18 cellular contexts compared by ENCODE assay signal in the genomic region with DNA sequence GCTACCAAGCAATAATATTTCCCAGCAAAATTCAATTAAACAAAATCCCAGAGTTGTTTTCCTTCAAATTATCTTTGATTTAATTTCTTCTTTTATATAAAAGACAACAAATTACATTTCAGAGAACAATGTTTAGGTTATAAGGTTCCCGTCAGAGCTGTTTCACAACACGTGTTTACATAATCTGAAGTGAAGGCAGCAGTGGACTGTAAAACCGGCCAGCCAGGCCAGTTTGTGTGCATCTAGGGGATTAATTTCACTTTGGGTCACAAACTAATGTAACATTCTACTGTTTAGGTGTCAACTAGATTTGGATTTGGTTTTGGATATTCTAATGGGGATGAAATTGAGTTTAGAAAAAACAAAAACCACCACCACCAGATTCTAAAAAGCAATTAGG.
DNase-seq lines count a peak whose midpoint lies in the region; ATAC-seq and TF ChIP-seq lines count a peak whose summit lies in the region.
"Had no signal": no experiment of that assay in that cellular context is flagged by ENCODE, and none has a peak within 500 bp of the region (broad histone marks: within the 10 kb centered on the region; RNA-seq: fewer than 3 reads in every experiment).

No MANE protein-coding gene starts in this region.

- H3K36me3 ChIP-seq in esophagus (ENCODE audit: control insufficient read depth in 2 of 2, insufficient read depth in 2 of 2, low read length in 1 of 2), result no peaks in the 10 kb centered on the region
- no peaks in the 10 kb centered on the region for H3K36me3 ChIP-seq in right lobe of liver

- H3K4me3 ChIP-seq in esophagus (ENCODE audit: low read depth in 1 of 2, low read length in 2 of 2) (no peak overlapping the region), right lobe of liver (no peak overlapping the region)

- TF ChIP-seq POLR2A in right lobe of liver (IDR thresholded peaks at IDR 0.05), result no peak

- H3K9me3 ChIP-seq in esophagus (ENCODE audit: control insufficient read depth in 2 of 2, insufficient read depth in 1 of 2, low read depth in 1 of 2, low read length in 1 of 2), result no peaks in the 10 kb centered on the region
- no peaks in the 10 kb centered on the region for H3K9me3 ChIP-seq in right lobe of liver

- peak; percentile 33 for DNase-seq in H4 (ENCODE audit: low spot score)
- DNase-seq in right lobe of liver, result peak in 1 of 3 donors; percentile 49
- no peak for DNase-seq in sciatic nerve (ENCODE audit: low spot score)
- DNase-seq in globus pallidus (ENCODE audit: low spot score), result no peak
- no peak for DNase-seq in NCI-H2081 treated with DMSO at 0.1 percent for 48 hours (lab: John Stamatoyannopoulos, UW)
- no peak for DNase-seq in activated naive CD4-positive, alpha-beta T cell treated with Interleukin-2 at 50 U/mL for 16 hours
- DNase-seq: activated CD4-positive, alpha-beta T cell treated with anti-CD3 and anti-CD28 coated beads for 4 hours; C1 segment of cervical spinal cord; effector memory CD4-positive, alpha-beta T cell; Karpas-422; kidney; NCI-H187; NCI-H2227 treated with DMSO at 0.1 percent for 48 hours; NCI-H748 treated with DMSO at 0.1 percent for 48 hours; stimulated activated CD4-positive, alpha-beta T cell treated with anti-CD3 and anti-CD28 coated beads, Interleukin-4, amount 100 ng/mL, for 1 hour had no signal

- ATAC-seq in right lobe of liver (peak; percentile 74 to 85 (median 82)), sciatic nerve (peak; percentile 28), HG03135 (IDR thresholded peaks at IDR 0.05; ENCODE audit: unreplicated experiment) (no peak)
- ATAC-seq: activated naive CD4-positive, alpha-beta T cell treated with anti-CD3 and anti-CD28 coated beads, Interleukin-2, amount 50 U/mL, for 72 hours had no signal

- peaks cover 0 to 5% of the 10 kb centered on the region in 2 donors for H3K4me1 ChIP-seq in esophagus (ENCODE audit: control insufficient read depth in 2 of 2, insufficient read depth in 2 of 2, low read length in 1 of 2)
- peaks cover 0 to 40% (median 13%) of the 10 kb centered on the region in 4 donors for H3K4me1 ChIP-seq in right lobe of liver

- intact Hi-C loops in right lobe of liver (cut with DNase I), result no loop called here
- intact Hi-C loops in sciatic nerve (cut with DNase I), result loop anchor here (10.0 kb wide), 1 partner anchor 686 kb away; no protein-coding TSS in a partner anchor

- 49 to 56% methylated on average over 3 of the region's 3 CpGs for WGBS in esophagus, 2 donors
- 21% methylated on average over 3 of the region's 3 CpGs for WGBS in right lobe of liver (ENCODE audit: insufficient coverage, low coverage, low lambda C conversion rate, missing lambda C conversion rate)

- H3K27me3 ChIP-seq in esophagus (ENCODE audit: control insufficient read depth in 1 of 2, insufficient read depth in 2 of 2, low read length in 2 of 2) (no peaks in the 10 kb centered on the region), right lobe of liver (no peaks in the 10 kb centered on the region)

- H3K27ac ChIP-seq in esophagus (ENCODE audit: low read depth in 2 of 2, low read length in 1 of 2) (peak overlapping the region; percentile 48 to 49), right lobe of liver (peak overlapping the region; percentile 47 to 88 (median 80))

- TF ChIP-seq CTCF in right lobe of liver (IDR thresholded peaks at IDR 0.05), result no peak
